In the genomic region with DNA sequence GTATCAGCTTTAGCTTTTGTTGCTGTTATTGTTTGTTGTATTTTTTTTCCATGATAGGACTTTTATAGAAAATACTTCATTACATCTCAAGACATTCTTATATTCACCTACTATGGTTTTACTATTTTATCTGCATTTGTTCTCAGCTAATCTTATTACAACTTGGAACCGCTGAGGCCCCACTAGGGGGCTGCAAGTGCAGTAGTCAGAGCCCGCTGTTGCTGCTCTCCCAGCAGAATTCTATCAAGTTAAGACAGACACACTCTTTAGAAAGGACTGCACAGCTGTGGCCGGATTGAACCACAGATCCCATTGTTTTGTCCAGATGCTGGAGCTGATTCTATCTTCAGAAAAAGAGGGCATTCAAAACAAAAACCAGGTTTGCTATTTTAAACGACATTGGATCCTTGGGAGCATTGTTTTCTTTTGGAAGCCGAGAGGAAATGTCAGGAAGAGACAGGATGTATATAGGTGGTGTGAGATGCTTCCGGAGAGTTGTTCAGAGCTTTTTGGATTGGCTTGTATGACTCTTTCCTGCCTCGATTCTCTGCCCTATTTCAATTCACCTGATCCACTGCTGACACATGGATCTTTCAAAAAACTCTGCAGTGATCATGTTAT, we compare ENCODE assay signal across 8 cellular contexts.
DNase-seq lines count a peak whose midpoint lies in the region; ATAC-seq and TF ChIP-seq lines count a peak whose summit lies in the region.

No MANE protein-coding gene starts in this region.

- intact Hi-C loops in activated CD4-positive, alpha-beta T cell treated with anti-CD3 and anti-CD28 coated beads, Interleukin-2, amount 10 ng/mL, durations not matched to agents 24 days and 14 days (cut with micrococcal nuclease): no loop called here

- H3K36me3 Mint-ChIP-seq in activated CD4-positive, alpha-beta T cell treated with anti-CD3 and anti-CD28 coated beads, Interleukin-2, amount 10 ng/mL, durations not matched to agents 24 days and 14 days (ENCODE audit: low read depth): no peaks in the 10 kb centered on the region

- DNase-seq in NCI-H82 treated with DMSO at 0.1 percent for 48 hours (lab: John Stamatoyannopoulos, UW; ENCODE audit: unreplicated experiment): peak; percentile 8
- no peak for DNase-seq in epithelial cell of proximal tubule (ENCODE audit: low read depth)
- DNase-seq in pons (ENCODE audit: low spot score): peak; percentile 85
- DNase-seq in activated CD4-positive, alpha-beta T cell treated with anti-CD3 and anti-CD28 coated beads, Interleukin-2, amount 10 ng/mL, durations not matched to agents 24 days and 14 days: no peak
- DNase-seq in T-helper 2 cell: no peak
- DNase-seq in NK-92 (lab: John Stamatoyannopoulos, UW; ENCODE audit: unreplicated experiment): no peak

- TF ChIP-seq CTCF in epithelial cell of proximal tubule (conservative IDR thresholded peaks at IDR 0.05; ENCODE audit: low read depth, low read length): peak; percentile 75

- H3K4me1 Mint-ChIP-seq in activated CD4-positive, alpha-beta T cell treated with anti-CD3 and anti-CD28 coated beads, Interleukin-2, amount 10 ng/mL, durations not matched to agents 24 days and 14 days: no peaks in the 10 kb centered on the region

- peak; percentile 60 for ATAC-seq in GM19351 (IDR thresholded peaks at IDR 0.05; ENCODE audit: unreplicated experiment)
- no peak for ATAC-seq in HG03045 (IDR thresholded peaks at IDR 0.05; ENCODE audit: unreplicated experiment)

- H3K4me3 Mint-ChIP-seq in activated CD4-positive, alpha-beta T cell treated with anti-CD3 and anti-CD28 coated beads, Interleukin-2, amount 10 ng/mL, durations not matched to agents 24 days and 14 days: no peak overlapping the region

- H3K27me3 Mint-ChIP-seq in activated CD4-positive, alpha-beta T cell treated with anti-CD3 and anti-CD28 coated beads, Interleukin-2, amount 10 ng/mL, durations not matched to agents 24 days and 14 days: peaks cover 2% of the 10 kb centered on the region

- no peaks in the 10 kb centered on the region for H3K9me3 Mint-ChIP-seq in activated CD4-positive, alpha-beta T cell treated with anti-CD3 and anti-CD28 coated beads, Interleukin-2, amount 10 ng/mL, durations not matched to agents 24 days and 14 days

- H3K27ac Mint-ChIP-seq in activated CD4-positive, alpha-beta T cell treated with anti-CD3 and anti-CD28 coated beads, Interleukin-2, amount 10 ng/mL, durations not matched to agents 24 days and 14 days: no peak overlapping the region

- H3K4me3 ChIP-seq in epithelial cell of proximal tubule (ENCODE audit: low read depth, low read length): no peak overlapping the region

Comparison
In these comparisons a context has a peak if more than half of its experiments do, and no peak if none do; other contexts are left out.
1. DNase-seq: peak in NCI-H82 treated with DMSO at 0.1 percent for 48 hours (single experiment) and pons (single experiment); none in epithelial cell of proximal tubule (single experiment), activated CD4-positive, alpha-beta T cell treated with anti-CD3 and anti-CD28 coated beads, Interleukin-2, amount 10 ng/mL, durations not matched to agents 24 days and 14 days (single experiment), T-helper 2 cell (0 of 5) and NK-92 (single experiment).